8 cellular contexts compared by ENCODE assay signal in the genomic region with DNA sequence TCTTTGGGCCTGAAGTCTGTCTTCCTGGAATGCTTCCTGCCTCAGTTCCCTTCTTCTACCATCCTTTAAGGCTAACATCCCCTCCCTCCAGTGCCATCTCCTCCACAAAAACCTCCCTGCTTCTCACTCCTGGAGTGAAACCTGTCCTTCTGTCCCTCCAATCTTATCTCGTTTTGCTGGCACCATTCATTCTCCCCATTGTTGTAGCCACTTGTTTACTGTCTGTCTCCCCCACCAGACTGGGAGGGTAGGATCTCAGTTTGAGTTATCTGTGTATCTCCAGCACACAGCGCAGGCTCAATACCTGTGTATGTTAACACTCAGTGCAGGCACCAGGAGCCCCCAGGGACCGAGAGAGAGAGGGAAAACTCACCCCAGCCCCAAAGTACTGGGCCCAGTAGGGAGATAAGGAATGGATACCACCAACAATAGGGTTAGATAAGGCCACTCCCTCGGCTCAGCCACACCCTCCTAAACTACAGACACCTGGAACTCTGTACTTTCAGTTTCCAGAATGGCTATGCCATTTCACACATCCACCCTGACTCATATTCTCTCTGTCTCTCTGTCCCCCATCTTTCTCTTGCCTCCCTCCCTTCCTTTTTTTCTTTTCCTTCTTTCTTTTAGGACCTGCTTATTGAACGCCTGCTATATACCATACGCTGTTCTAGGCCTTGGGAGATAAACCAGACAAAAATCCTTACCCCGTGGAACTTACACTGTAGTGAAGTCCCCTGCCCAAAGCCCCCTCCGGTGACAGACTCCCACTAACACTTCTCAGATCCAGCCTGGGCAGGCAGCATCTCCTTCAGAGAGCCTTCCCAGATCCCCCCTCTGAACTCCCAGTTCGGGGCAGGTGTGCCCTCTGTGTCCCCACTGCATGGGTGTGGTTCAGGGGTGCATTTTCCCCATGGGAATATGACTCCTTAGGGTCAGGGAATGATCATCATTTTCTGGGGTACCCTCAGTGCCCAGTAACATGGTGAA. TPM values are rescaled to one million over a fixed set of nuclear protein-coding genes. Genes with fewer than 3 reads are reported as not detected.
DNase-seq lines count a peak whose midpoint lies in the region; ATAC-seq and TF ChIP-seq lines count a peak whose summit lies in the region.

No MANE protein-coding gene starts in this region.

- H3K9me3 Mint-ChIP-seq in endodermal cell: no peaks in the 10 kb centered on the region

- H3K9ac ChIP-seq in endodermal cell (ENCODE audit: extremely low read depth, low read length, poor library complexity, severe bottlenecking): peak overlapping the region; percentile 95

- H3K4me1 ChIP-seq in endodermal cell (ENCODE audit: control insufficient read depth, insufficient read depth, low read length): peaks cover 15% of the 10 kb centered on the region
- peaks cover 42% of the 10 kb centered on the region for H3K4me1 ChIP-seq in suprapubic skin

- peaks cover 51% of the 10 kb centered on the region for H3K4me1 Mint-ChIP-seq in endodermal cell

- peaks cover 1% of the 10 kb centered on the region for H3K27me3 Mint-ChIP-seq in endodermal cell (ENCODE audit: insufficient read depth)

- peak; percentile 82 for DNase-seq in ELF-1 (ENCODE audit: low read depth, low spot score)
- peak; percentile 47 for DNase-seq in NOMO-1 treated with DMSO at 0.1 percent for 48 hours (lab: John Stamatoyannopoulos, UW; ENCODE audit: unreplicated experiment)
- DNase-seq in endodermal cell: peak; percentile 87
- no peak for DNase-seq in suprapubic skin (ENCODE audit: low spot score in 2 of 2)
- DNase-seq in activated CD8-positive, alpha-beta memory T cell treated with anti-CD3 and anti-CD28 coated beads, Interleukin-2, amount 50 U/mL, for 4 hours: no peak
- no peak for DNase-seq in coronary artery (ENCODE audit: low spot score)
- DNase-seq in activated effector memory CD4-positive, alpha-beta T cell treated with Interleukin-2 at 50 U/mL for 16 hours: no peak

- peaks cover 2% of the 10 kb centered on the region for H3K36me3 Mint-ChIP-seq in endodermal cell (ENCODE audit: low read depth)

- no peak for TF ChIP-seq EP300 in suprapubic skin (IDR thresholded peaks at IDR 0.05)

- peak; percentile 34 for ATAC-seq in GM21723 (IDR thresholded peaks at IDR 0.05; ENCODE audit: unreplicated experiment)

- WGBS in endodermal cell (ENCODE audit: insufficient coverage in 1 of 2, insufficient read length in 1 of 2), 2 experiments: 49 to 67% methylated on average over 7 to 9 of the region's 9 CpGs
- 74% methylated on average over 8 of the region's 9 CpGs for WGBS in suprapubic skin

- H3K9me3 ChIP-seq in endodermal cell (ENCODE audit: control insufficient read depth, low read length) (no peaks in the 10 kb centered on the region), suprapubic skin (no peaks in the 10 kb centered on the region)

- TF ChIP-seq CTCF in endodermal cell (conservative IDR thresholded peaks at IDR 0.05) (no peak), suprapubic skin (IDR thresholded peaks at IDR 0.05) (no peak), coronary artery (IDR thresholded peaks at IDR 0.05) (no peak)

- H3K36me3 ChIP-seq in endodermal cell (ENCODE audit: control insufficient read depth, insufficient read depth, low read length) (peaks cover 5% of the 10 kb centered on the region), suprapubic skin (no peaks in the 10 kb centered on the region)

- H3K27me3 ChIP-seq in endodermal cell (ENCODE audit: control insufficient read depth, insufficient read depth, low read length, poor library complexity, severe bottlenecking): no peaks in the 10 kb centered on the region
- no peaks in the 10 kb centered on the region for H3K27me3 ChIP-seq in suprapubic skin

- H3K27ac ChIP-seq in endodermal cell (ENCODE audit: low read depth, low read length) (no peak overlapping the region), suprapubic skin (peak overlapping the region; percentile 96), coronary artery (peak overlapping the region in 1 of 2 donors; percentile 95)

- H3K4me3 ChIP-seq in endodermal cell (ENCODE audit: low read length) (peak overlapping the region; percentile 64), suprapubic skin (no peak overlapping the region), coronary artery (no peak overlapping the region)

- peak overlapping the region; percentile 31 for H3K4me3 Mint-ChIP-seq in endodermal cell

- TF ChIP-seq POLR2A in suprapubic skin (IDR thresholded peaks at IDR 0.05): no peak

- peak overlapping the region; percentile 99 for H3K27ac Mint-ChIP-seq in endodermal cell

RNA-seq across cellular contexts. Expression of gene SSBP3, which starts 3.3 kb away (rescaled TPM):
- 100 to 1,000 TPM; 342 TPM for total RNA-seq in endodermal cell
- polyA plus RNA-seq in endodermal cell (2013, experiment 1 of 2): 245 TPM
- polyA plus RNA-seq in endodermal cell (2013, experiment 2 of 2): 232 TPM
- 10 to 100 TPM; 26.4 to 49.5 (median 37.1) TPM for total RNA-seq in suprapubic skin

Comparison
In these comparisons a context has a peak if more than half of its experiments do, and no peak if none do; other contexts are left out.
1. DNase-seq: peak in ELF-1 (single experiment), NOMO-1 treated with DMSO at 0.1 percent for 48 hours (single experiment) and endodermal cell (single experiment); none in suprapubic skin (0 of 2), activated CD8-positive, alpha-beta memory T cell treated with anti-CD3 and anti-CD28 coated beads, Interleukin-2, amount 50 U/mL, for 4 hours (single experiment), coronary artery (single experiment) and activated effector memory CD4-positive, alpha-beta T cell treated with Interleukin-2 at 50 U/mL for 16 hours (single experiment).
2. RNA of gene SSBP3, which starts 3.3 kb away (total RNA-seq): 342 TPM in endodermal cell; 26.4 to 49.5 TPM in suprapubic skin; every median in the first group is over 4 times any median in the second.